23 cellular contexts compared by ENCODE assay signal in genomic region chr13:46103037-46103436, GRCh38. TPM values are rescaled to one million over a fixed set of nuclear protein-coding genes. Genes with fewer than 3 reads are reported as not detected.
A peak's percentile ranks its signal among the peaks of the same experiment; 100 is the strongest.
DNase-seq lines count a peak whose midpoint lies in the region; ATAC-seq, FAIRE-seq and TF ChIP-seq lines count a peak whose summit lies in the region.
"Had no signal": no experiment of that assay in that cellular context is flagged by ENCODE, and none has a peak within 500 bp of the region (broad histone marks: within the 10 kb centered on the region; RNA-seq: fewer than 3 reads in every experiment).

No MANE protein-coding gene starts in this region.

- H3K79me2 ChIP-seq in HepG2 (ENCODE audit: insufficient read depth, low read length): peaks cover 69% of the 10 kb centered on the region
- no peaks in the 10 kb centered on the region for H3K79me2 ChIP-seq in neural progenitor cell (ENCODE audit: low read depth)

- TF ChIP-seq CTCF in A673 (conservative IDR thresholded peaks at IDR 0.05; ENCODE audit: low read depth, low read length): no peak
- TF ChIP-seq CTCF in VCaP (conservative IDR thresholded peaks at IDR 0.05): no peak
- TF ChIP-seq CTCF in HepG2 (CRISPR knock-in tag; IDR thresholded peaks at IDR 0.05): no peak
- no peak for TF ChIP-seq CTCF in neural progenitor cell (IDR thresholded peaks at IDR 0.05)
- no peak for TF ChIP-seq CTCF in suprapubic skin (IDR thresholded peaks at IDR 0.05)

- H3K4me1 Mint-ChIP-seq in neural progenitor cell: peaks cover 14% of the 10 kb centered on the region
- H3K4me1 Mint-ChIP-seq in activated CD8-positive, alpha-beta memory T cell treated with anti-CD3 and anti-CD28 coated beads, Interleukin-2, amount 10 ng/mL, durations not matched to agents 7 days and 5 days: peaks cover 7% of the 10 kb centered on the region

- no peaks in the 10 kb centered on the region for H3K36me3 Mint-ChIP-seq in neural progenitor cell
- H3K36me3 Mint-ChIP-seq in activated CD8-positive, alpha-beta memory T cell treated with anti-CD3 and anti-CD28 coated beads, Interleukin-2, amount 10 ng/mL, durations not matched to agents 7 days and 5 days: no peaks in the 10 kb centered on the region
- H3K36me3 Mint-ChIP-seq: CD4-positive, CD25-positive, alpha-beta regulatory T cell; CD8-positive, alpha-beta T cell had no signal

- peak overlapping the region; percentile 65 for H3K27ac Mint-ChIP-seq in neural progenitor cell
- H3K27ac Mint-ChIP-seq in activated CD8-positive, alpha-beta memory T cell treated with anti-CD3 and anti-CD28 coated beads, Interleukin-2, amount 10 ng/mL, durations not matched to agents 7 days and 5 days: no peak overlapping the region
- H3K27ac Mint-ChIP-seq: CD4-positive, CD25-positive, alpha-beta regulatory T cell; CD8-positive, alpha-beta T cell; GM23338; H9 had no signal

- H3K4me1 ChIP-seq in A673 (ENCODE audit: insufficient read depth, low read length, poor library complexity, severe bottlenecking) (peaks cover 55% of the 10 kb centered on the region), HepG2 (ENCODE audit: insufficient read depth, low read length) (peaks cover 92% of the 10 kb centered on the region), neural progenitor cell (no peaks in the 10 kb centered on the region), suprapubic skin (no peaks in the 10 kb centered on the region)

- H3K36me3 ChIP-seq in A673 (ENCODE audit: insufficient read depth, low read length, poor library complexity, severe bottlenecking) (peaks cover 7% of the 10 kb centered on the region), HepG2 (replicated peaks in 1 of 2; ENCODE audit: control insufficient read depth in 1 of 2, insufficient read depth in 2 of 2, low read length in 2 of 2) (peaks cover 5 to 12% of the 10 kb centered on the region in 2 experiments), neural progenitor cell (no peaks in the 10 kb centered on the region), suprapubic skin (no peaks in the 10 kb centered on the region)

- 74% methylated on average over 7 of the region's 7 CpGs for WGBS in HepG2 (ENCODE audit: low lambda C conversion rate)
- whole genome bisulfite sequencing in suprapubic skin: 92% methylated on average over 7 of the region's 7 CpGs

- in situ Hi-C loops in HepG2 (cut with HindIII; ENCODE audit: extremely low pct_ligation_motif_present, low pct_unique_long_range_greater_than_20kb): no loop called here

- H3K27ac ChIP-seq in A673 (ENCODE audit: low read depth, low read length, poor library complexity, severe bottlenecking) (peak overlapping the region; percentile 76), VCaP (peak overlapping the region; percentile 71), HepG2 (ENCODE audit: extremely low read length, insufficient read depth, low read length) (peak overlapping the region; percentile 87), neural progenitor cell (no peak overlapping the region), suprapubic skin (no peak overlapping the region)
- H3K27ac ChIP-seq: A549 had no signal

- no peaks in the 10 kb centered on the region for H3F3A ChIP-seq in neural progenitor cell (ENCODE audit: low read depth)

- DNase-seq in A673 (ENCODE audit: low spot score): no peak
- DNase-seq in HepG2 (ENCODE audit: low spot score): no peak
- DNase-seq in neural progenitor cell (ENCODE audit: low spot score): no peak
- no peak for DNase-seq in suprapubic skin (ENCODE audit: low spot score in 2 of 2)
- DNase-seq in CD1c-positive myeloid dendritic cell (ENCODE audit: extremely low spot score): no peak
- DNase-seq in activated CD8-positive, alpha-beta memory T cell treated with anti-CD3 and anti-CD28 coated beads, Interleukin-2, amount 10 ng/mL, durations not matched to agents 7 days and 5 days: no peak
- DNase-seq: 8988T; C1 segment of cervical spinal cord; Caco-2; CD4-positive, CD25-positive, alpha-beta regulatory T cell; CD8-positive, alpha-beta T cell; DMS79; EL; GDM1; H9 had no signal

- H3K9ac ChIP-seq in HepG2 (ENCODE audit: insufficient read depth, low read depth, low read length) (peak overlapping the region; percentile 75), neural progenitor cell (no peak overlapping the region)

- no peaks in the 10 kb centered on the region for H3K27me3 Mint-ChIP-seq in neural progenitor cell (ENCODE audit: insufficient read depth, low read depth)
- H3K27me3 Mint-ChIP-seq in activated CD8-positive, alpha-beta memory T cell treated with anti-CD3 and anti-CD28 coated beads, Interleukin-2, amount 10 ng/mL, durations not matched to agents 7 days and 5 days: peaks cover 7% of the 10 kb centered on the region

- H3K4me2 ChIP-seq in HepG2 (ENCODE audit: low read depth, low read length) (peak overlapping the region; percentile 80), neural progenitor cell (no peak overlapping the region)
- H3K4me2 ChIP-seq: A549, GM23338 had no signal

- ATAC-seq in HepG2 (no peak), GM18520 (IDR thresholded peaks at IDR 0.05; ENCODE audit: unreplicated experiment) (no peak)
- ATAC-seq in activated CD8-positive, alpha-beta memory T cell treated with anti-CD3 and anti-CD28 coated beads, Interleukin-2, amount 10 ng/mL, durations not matched to agents 7 days and 5 days: no peak
- ATAC-seq: A549; CD8-positive, alpha-beta T cell; GM12878; GM23338; HCT116 had no signal

- H4K20me1 ChIP-seq in HepG2 (ENCODE audit: insufficient read depth, low read length) (no peaks in the 10 kb centered on the region), neural progenitor cell (ENCODE audit: low read depth) (no peaks in the 10 kb centered on the region)

- H3K9me3 ChIP-seq in A673 (ENCODE audit: low read depth, low read length, poor library complexity, severe bottlenecking) (no peaks in the 10 kb centered on the region), HepG2 (ENCODE audit: low read length) (no peaks in the 10 kb centered on the region), neural progenitor cell (ENCODE audit: low read depth) (no peaks in the 10 kb centered on the region), suprapubic skin (no peaks in the 10 kb centered on the region)
- H3K9me3 ChIP-seq: A549, Caco-2 had no signal

- intact Hi-C loops in A673 (cut with micrococcal nuclease; ENCODE audit: unreplicated experiment) (no loop called here), HepG2 (cut with micrococcal nuclease; ENCODE audit: unreplicated experiment) (no loop called here)

- TF ChIP-seq RAD21 in HepG2 (CRISPR knock-in tag; IDR thresholded peaks at IDR 0.05): no peak

- no peak for TF ChIP-seq EP300 in HepG2 (IDR thresholded peaks at IDR 0.05; ENCODE audit: low read depth in 2 of 2, low read length in 2 of 2)
- TF ChIP-seq EP300 in HepG2 (CRISPR knock-in tag; IDR thresholded peaks at IDR 0.05; ENCODE audit: borderline replicate concordance): no peak
- no peak for TF ChIP-seq EP300 in suprapubic skin (IDR thresholded peaks at IDR 0.05)

- CTCF ChIA-PET in A673 (lab: Charles Lee): no interaction called here
- CTCF ChIA-PET in HepG2 (lab: Yijun Ruan, JAX; ENCODE audit: low intra/inter-chr PET ratio, low total read pairs): no interaction called here
- CTCF ChIA-PET in activated CD8-positive, alpha-beta memory T cell treated with anti-CD3 and anti-CD28 coated beads, Interleukin-2, amount 10 ng/mL, durations not matched to agents 7 days and 5 days (lab: Charles Lee): interaction anchor here (1.6 kb wide), 1 partner anchor 24 kb away, joined by 5 read pairs; no protein-coding TSS in a partner anchor

- H3K4me3 Mint-ChIP-seq in neural progenitor cell: no peak overlapping the region
- no peak overlapping the region for H3K4me3 Mint-ChIP-seq in activated CD8-positive, alpha-beta memory T cell treated with anti-CD3 and anti-CD28 coated beads, Interleukin-2, amount 10 ng/mL, durations not matched to agents 7 days and 5 days
- H3K4me3 Mint-ChIP-seq: CD4-positive, CD25-positive, alpha-beta regulatory T cell; CD8-positive, alpha-beta T cell; GM23338; H9 had no signal

- BruUV-seq in A673 (replicated peaks; lab: Mats Ljungman, UMichigan) (no TSS peak), HepG2 (replicated peaks; lab: Mats Ljungman, UMichigan) (no TSS peak)

- no peaks in the 10 kb centered on the region for H3K9me3 Mint-ChIP-seq in neural progenitor cell
- no peaks in the 10 kb centered on the region for H3K9me3 Mint-ChIP-seq in activated CD8-positive, alpha-beta memory T cell treated with anti-CD3 and anti-CD28 coated beads, Interleukin-2, amount 10 ng/mL, durations not matched to agents 7 days and 5 days (ENCODE audit: low read depth)
- H3K9me3 Mint-ChIP-seq: CD8-positive, alpha-beta T cell; GM23338; H9 had no signal

- no peak for TF ChIP-seq POLR2A in HepG2 (IDR thresholded peaks at IDR 0.05; ENCODE audit: insufficient read depth in 1 of 2, low read depth in 2 of 2, low read length in 2 of 2)
- TF ChIP-seq POLR2A in suprapubic skin (IDR thresholded peaks at IDR 0.05): no peak

- POLR2A ChIA-PET in A673 (lab: Charles Lee; ENCODE audit: low non-redundant PET) (no interaction called here), HepG2 (lab: Yijun Ruan, JAX) (no interaction called here)

- H3K27me3 ChIP-seq in A673 (replicated peaks; ENCODE audit: insufficient read depth, low read depth, low read length, poor library complexity): no peaks in the 10 kb centered on the region
- no peaks in the 10 kb centered on the region for H3K27me3 ChIP-seq in HepG2 (ENCODE audit: control insufficient read depth in 1 of 2, insufficient read depth in 2 of 2, low read length in 2 of 2)
- H3K27me3 ChIP-seq in neural progenitor cell: no peaks in the 10 kb centered on the region
- H3K27me3 ChIP-seq in suprapubic skin: no peaks in the 10 kb centered on the region

- no peak for FAIRE-seq in HepG2 (lab: Jason Lieb, UNC)
- FAIRE-seq: A549, GM12878 had no signal

- H3K4me3 ChIP-seq in A673 (ENCODE audit: low read depth, low read length, poor library complexity, severe bottlenecking): no peak overlapping the region
- H3K4me3 ChIP-seq in HepG2 (replicated peaks in 1 of 3; ENCODE audit: insufficient read depth in 1 of 3, low read depth in 2 of 3, low read length in 3 of 3): peak overlapping the region; percentile 46 to 82 (median 71)
- no peak overlapping the region for H3K4me3 ChIP-seq in neural progenitor cell
- no peak overlapping the region for H3K4me3 ChIP-seq in suprapubic skin
- H3K4me3 ChIP-seq: A549, GM12878, GM23338 had no signal

- H2AFZ ChIP-seq in HepG2 (ENCODE audit: low read length) (no peak overlapping the region), neural progenitor cell (replicated peaks) (no peak overlapping the region)
- H2AFZ ChIP-seq: GM23338 had no signal

RNA-seq across cellular contexts. Expression of gene CPB2, which starts 1.8 kb away (rescaled TPM):
- total RNA-seq in A673 (2021): 5.0 and 5.5 TPM in 2 replicates
- 94.9 and 140 TPM in 2 replicates for total RNA-seq in HepG2 (2016; rRNA removed; fragmentation: Illumina TruSeq; extraction: Trizol)
- 21.4 and 24.4 TPM in 2 replicates for total RNA-seq in HepG2 (2016; cell fraction: cytosol; rRNA removed; fragmentation: Illumina TruSeq; extraction: Trizol; ENCODE audit: low read depth)
- 83.3 and 138 TPM in 2 replicates for total RNA-seq in HepG2 (2016; cell fraction: insoluble cytoplasmic fraction; rRNA removed; fragmentation: Illumina TruSeq; extraction: Trizol)
- total RNA-seq in HepG2 (2016; cell fraction: membrane; rRNA removed; fragmentation: Illumina TruSeq; extraction: Trizol): 39.7 and 47.6 TPM in 2 replicates
- 117 and 140 TPM in 2 replicates for total RNA-seq in HepG2 (2016; cell fraction: nucleus; rRNA removed; fragmentation: Illumina TruSeq; extraction: Trizol)
- 81.9 and 125 TPM in 2 replicates for polyA plus RNA-seq in HepG2 (2011; rRNA removed)
- 60.5 and 82.0 TPM in 2 replicates for polyA plus RNA-seq in HepG2 (2011; cell fraction: cytosol; rRNA removed)
- polyA plus RNA-seq in HepG2 (2011; cell fraction: nucleus; rRNA removed): 35.1 and 37.2 TPM in 2 replicates
- polyA plus RNA-seq in HepG2 (2012): 75.4 and 132 TPM in 2 replicates
- 17.6 and 19.3 TPM in 2 replicates for polyA plus RNA-seq in HepG2 (2016; cell fraction: cytosol; fragmentation: Illumina TruSeq; extraction: Trizol; ENCODE audit: low read depth)
- 78.1 and 84.4 TPM in 2 replicates for polyA plus RNA-seq in HepG2 (2016; cell fraction: insoluble cytoplasmic fraction; fragmentation: Illumina TruSeq; extraction: Trizol; ENCODE audit: low read depth)
- polyA plus RNA-seq in HepG2 (2016; cell fraction: membrane; fragmentation: Illumina TruSeq; extraction: Trizol; ENCODE audit: low read depth): 31.9 and 36.1 TPM in 2 replicates
- 154 and 161 TPM in 2 replicates for polyA plus RNA-seq in HepG2 (2016; cell fraction: nucleus; fragmentation: Illumina TruSeq; extraction: Trizol; ENCODE audit: insufficient read depth, low read depth)
- polyA minus RNA-seq in HepG2 (2011; rRNA and poly(A)+ RNA removed; ENCODE audit: low replicate concordance): 53.0 TPM in 1 of 2 replicates, not detected in the other
- 58.8 and 59.0 TPM in 2 replicates for polyA minus RNA-seq in HepG2 (2011; cell fraction: cytosol; rRNA and poly(A)+ RNA removed)
- polyA minus RNA-seq in HepG2 (2011; cell fraction: nucleus; rRNA and poly(A)+ RNA removed): 70.9 and 76.8 TPM in 2 replicates
- not detected in 2 replicates for total RNA-seq in neural progenitor cell (ENCODE audit: low replicate concordance)
- total RNA-seq in suprapubic skin: 1 to 10 TPM in 1 of 4 donors, under 1 TPM in 1, not detected in 2; 0.38 to 1.1 TPM
- total RNA-seq in activated CD8-positive, alpha-beta memory T cell treated with anti-CD3 and anti-CD28 coated beads, Interleukin-2, amount 10 ng/mL, durations not matched to agents 7 days and 5 days: not detected
- total RNA-seq: CD4-positive, CD25-positive, alpha-beta regulatory T cell; CD8-positive, alpha-beta T cell; GM23338; H4; H9 had no signal
- polyA plus RNA-seq: BJ had no signal

RNA-seq across cellular contexts. Expression of gene ZC3H13, which starts 50.5 kb away (rescaled TPM):
- 373 and 378 TPM in 2 replicates for total RNA-seq in A673 (2021)
- 23.5 and 30.4 TPM in 2 replicates for total RNA-seq in HepG2 (2016; rRNA removed; fragmentation: Illumina TruSeq; extraction: Trizol)
- 40.4 and 43.0 TPM in 2 replicates for total RNA-seq in HepG2 (2016; cell fraction: cytosol; rRNA removed; fragmentation: Illumina TruSeq; extraction: Trizol; ENCODE audit: low read depth)
- total RNA-seq in HepG2 (2016; cell fraction: insoluble cytoplasmic fraction; rRNA removed; fragmentation: Illumina TruSeq; extraction: Trizol): 23.3 and 26.1 TPM in 2 replicates
- total RNA-seq in HepG2 (2016; cell fraction: membrane; rRNA removed; fragmentation: Illumina TruSeq; extraction: Trizol): 27.6 and 36.6 TPM in 2 replicates
- total RNA-seq in HepG2 (2016; cell fraction: nucleus; rRNA removed; fragmentation: Illumina TruSeq; extraction: Trizol): 41.5 and 45.5 TPM in 2 replicates
- polyA plus RNA-seq in HepG2 (2011; rRNA removed): 2.7 and 3.1 TPM in 2 replicates
- polyA plus RNA-seq in HepG2 (2011; cell fraction: cytosol; rRNA removed): 1.2 and 2.2 TPM in 2 replicates
- polyA plus RNA-seq in HepG2 (2011; cell fraction: nucleus; rRNA removed): 7.9 and 8.7 TPM in 2 replicates
- 13.9 and 16.3 TPM in 2 replicates for polyA plus RNA-seq in HepG2 (2012)
- 0.78 and 0.80 TPM in 2 replicates for polyA plus RNA-seq in HepG2 (2016; cell fraction: cytosol; fragmentation: Illumina TruSeq; extraction: Trizol; ENCODE audit: low read depth)
- polyA plus RNA-seq in HepG2 (2016; cell fraction: insoluble cytoplasmic fraction; fragmentation: Illumina TruSeq; extraction: Trizol; ENCODE audit: low read depth): 23.6 and 23.9 TPM in 2 replicates
- polyA plus RNA-seq in HepG2 (2016; cell fraction: membrane; fragmentation: Illumina TruSeq; extraction: Trizol; ENCODE audit: low read depth): 2.9 and 3.0 TPM in 2 replicates
- polyA plus RNA-seq in HepG2 (2016; cell fraction: nucleus; fragmentation: Illumina TruSeq; extraction: Trizol; ENCODE audit: insufficient read depth, low read depth): 55.1 and 56.8 TPM in 2 replicates
- polyA minus RNA-seq in HepG2 (2011; rRNA and poly(A)+ RNA removed; ENCODE audit: low replicate concordance): 6.3 and 6.5 TPM in 2 replicates
- polyA minus RNA-seq in HepG2 (2011; cell fraction: cytosol; rRNA and poly(A)+ RNA removed): 5.9 and 8.8 TPM in 2 replicates
- 26.0 and 28.6 TPM in 2 replicates for polyA minus RNA-seq in HepG2 (2011; cell fraction: nucleus; rRNA and poly(A)+ RNA removed)
- total RNA-seq in neural progenitor cell (ENCODE audit: low replicate concordance): 22.7 and 41.4 TPM in 2 replicates
- total RNA-seq in suprapubic skin: 10 to 100 TPM; 18.8 to 40.6 (median 34.7) TPM
- 10 to 100 TPM; 38.5 to 41.6 TPM for total RNA-seq in activated CD8-positive, alpha-beta memory T cell treated with anti-CD3 and anti-CD28 coated beads, Interleukin-2, amount 10 ng/mL, durations not matched to agents 7 days and 5 days

Comparison
In these comparisons a context has a peak if more than half of its experiments do, and no peak if none do; other contexts are left out.
1. H3K27ac ChIP-seq: peak in A673 (single experiment), VCaP (single experiment) and HepG2 (single experiment); none in neural progenitor cell (single experiment) and suprapubic skin (single experiment).
2. H3K4me3 ChIP-seq: peak in HepG2 (3 of 3); none in A673 (single experiment), neural progenitor cell (single experiment) and suprapubic skin (single experiment).